ENCODE assay signal across 15 cellular contexts in genomic region chr2:214203744-214204289, GRCh38.
A peak's percentile ranks its signal among the peaks of the same experiment; 100 is the strongest.
DNase-seq lines count a peak whose midpoint lies in the region; ATAC-seq, FAIRE-seq and TF ChIP-seq lines count a peak whose summit lies in the region.
"Had no signal": no experiment of that assay in that cellular context is flagged by ENCODE, and none has a peak within 500 bp of the region (broad histone marks: within the 10 kb centered on the region; RNA-seq: fewer than 3 reads in every experiment).

No MANE protein-coding gene starts in this region.

- peak overlapping the region; percentile 60; the same call in 1 of the 2 replicates for H3K9ac ChIP-seq in BLaER1
- H3K9ac ChIP-seq in GM12878 (ENCODE audit: control insufficient read depth, insufficient read depth, low read length), result no peak overlapping the region
- H3K9ac ChIP-seq in keratinocyte (ENCODE audit: control insufficient read depth, extremely low read depth, insufficient read depth, low read length), result no peak overlapping the region

- in situ Hi-C loops in GM12878 (cut with MboI), result no loop called here

- H3K9me3 ChIP-seq in BLaER1 (no peaks in the 10 kb centered on the region), GM12878 (replicated peaks; ENCODE audit: control insufficient read depth, insufficient read depth, low read length) (no peaks in the 10 kb centered on the region; the same call in 2 of the 3 replicates), keratinocyte (ENCODE audit: control insufficient read depth, low read depth, low read length) (no peaks in the 10 kb centered on the region)

- DNase-seq in GM12878 (ENCODE audit: low read depth, low spot score) (no peak), keratinocyte (ENCODE audit: low read depth, low spot score) (peak; percentile 7), SIG-M5 (lab: John Stamatoyannopoulos, UW) (no peak)
- no peak for DNase-seq in activated naive CD4-positive, alpha-beta T cell treated with anti-CD3 and anti-CD28 coated beads, Interleukin-2, amount 50 U/mL, for 16 hours
- no peak for DNase-seq in activated CD4-positive, alpha-beta T cell treated with anti-CD3 and anti-CD28 coated beads, Interleukin-2, amount 50 U/mL, for 4 hours
- DNase-seq: activated CD4-positive, alpha-beta T cell treated with anti-CD3 and anti-CD28 coated beads for 36 hours; activated naive CD4-positive, alpha-beta T cell treated with anti-CD3 and anti-CD28 coated beads, Interleukin-2, amount 10 ng/mL, durations not matched to agents 7 days and 5 days; dorsolateral prefrontal cortex; left ventricle myocardium inferior; T-helper 17 cell had no signal

- no peak for TF ChIP-seq POLR2A in GM12878 (IDR thresholded peaks at IDR 0.05; ENCODE audit: low read depth, low read length)

- H3K27me3 ChIP-seq in BLaER1, result no peaks in the 10 kb centered on the region
- H3K27me3 ChIP-seq in GM12878 (replicated peaks in 1 of 2; ENCODE audit: control insufficient read depth in 2 of 2, insufficient read depth in 2 of 2, low read length in 1 of 2), result no peaks in the 10 kb centered on the region
- H3K27me3 ChIP-seq in keratinocyte (ENCODE audit: control insufficient read depth, extremely low read depth, insufficient read depth, low read length), result no peaks in the 10 kb centered on the region
- H3K27me3 ChIP-seq: dorsolateral prefrontal cortex had no signal

- H3K4me3 ChIP-seq in BLaER1 (0 out of 2 replicates have a peak overlapping the region, but pooled peaks have one; percentile 28), GM12878 (no peak overlapping the region), keratinocyte (ENCODE audit: control insufficient read depth in 2 of 3, extremely low read depth in 1 of 3, insufficient read depth in 2 of 3, low read depth in 1 of 3, low read length in 3 of 3) (no peak overlapping the region)
- H3K4me3 ChIP-seq: dorsolateral prefrontal cortex, left ventricle myocardium inferior had no signal

- TF ChIP-seq EP300 in GM12878 (IDR thresholded peaks at IDR 0.05; ENCODE audit: borderline replicate concordance in 1 of 2, control insufficient read depth in 1 of 2, low read depth in 2 of 2, low read length in 2 of 2), result no peak

- no peaks in the 10 kb centered on the region for H3K36me3 ChIP-seq in BLaER1
- no peaks in the 10 kb centered on the region for H3K36me3 ChIP-seq in GM12878 (ENCODE audit: control insufficient read depth in 2 of 2, insufficient read depth in 2 of 2, low read length in 1 of 2)
- no peaks in the 10 kb centered on the region for H3K36me3 ChIP-seq in keratinocyte (ENCODE audit: control insufficient read depth in 2 of 2, extremely low read depth in 1 of 2, insufficient read depth in 2 of 2, low read length in 2 of 2)
- H3K36me3 ChIP-seq: left ventricle myocardium inferior had no signal

- FAIRE-seq in GM12878 (lab: Jason Lieb, UNC) (no peak), keratinocyte (lab: Jason Lieb, UNC) (no peak)
- FAIRE-seq: HepG2 had no signal

- H3K9me1 ChIP-seq in keratinocyte (ENCODE audit: control insufficient read depth, extremely low read depth, insufficient read depth, low read length), result no peaks in the 10 kb centered on the region

- ATAC-seq in HG02798 (IDR thresholded peaks at IDR 0.05; ENCODE audit: poor library complexity, unreplicated experiment) (peak; percentile 42), GM12878 (peak; percentile 51), GM19397 (IDR thresholded peaks at IDR 0.05; ENCODE audit: unreplicated experiment) (no peak)
- ATAC-seq: activated CD4-positive, alpha-beta T cell treated with anti-CD3 and anti-CD28 coated beads for 36 hours; HepG2; Right ventricle myocardium inferior; T-helper 17 cell had no signal

- intact Hi-C loops in GM12878 (cut with micrococcal nuclease; ENCODE audit: unreplicated experiment), result no loop called here

- POLR2A ChIA-PET in GM12878 (lab: Charles Lee), result no interaction called here

- dilution Hi-C loops in keratinocyte (cut with MboI; ENCODE audit: extremely low pct_ligation_motif_present, low sequenced_read_pairs), result no loop called here

- TF ChIP-seq CTCF in GM12878 (IDR thresholded peaks at IDR 0.05 in 2 of 3, conservative IDR thresholded peaks at IDR 0.05 in 1 of 3; ENCODE audit: control insufficient read depth in 2 of 3, extremely low read depth in 1 of 3, insufficient read depth in 1 of 3, low read depth in 3 of 3, low read length in 3 of 3) (no peak), keratinocyte (optimal IDR thresholded peaks at IDR 0.05 in 1 of 3, IDR thresholded peaks at IDR 0.05 in 1 of 3, conservative IDR thresholded peaks at IDR 0.05 in 1 of 3; ENCODE audit: extremely low read depth in 1 of 3, insufficient read depth in 2 of 3, low read length in 3 of 3) (no peak)

- no peak for TF ChIP-seq RAD21 in GM12878 (IDR thresholded peaks at IDR 0.05; ENCODE audit: insufficient read depth, low read depth, low read length)

- 18% methylated on average over 5 of the region's 5 CpGs for WGBS in GM12878 (ENCODE audit: insufficient coverage, insufficient replicate concordance, low lambda C conversion rate, missing lambda C conversion rate)

- H3K79me2 ChIP-seq in GM12878 (ENCODE audit: control insufficient read depth, insufficient read depth, low read length) (no peaks in the 10 kb centered on the region), keratinocyte (ENCODE audit: control insufficient read depth, insufficient read depth, low read length) (no peaks in the 10 kb centered on the region)

- H4K20me1 ChIP-seq in BLaER1 (no peaks in the 10 kb centered on the region), GM12878 (ENCODE audit: control insufficient read depth, insufficient read depth) (no peaks in the 10 kb centered on the region), keratinocyte (ENCODE audit: control insufficient read depth, extremely low read depth, insufficient read depth, low read length) (no peaks in the 10 kb centered on the region)

- SMC1A ChIA-PET in GM12878 (lab: Charles Lee; ENCODE audit: uncharacterized antibody, unreplicated experiment), result interaction anchor here (0.7 to 1.4 kb wide), 2 partner anchors 24 to 54 kb away, joined by 3 to 4 read pairs; no protein-coding TSS in a partner anchor

- H3K27ac ChIP-seq in BLaER1 (peak overlapping the region; percentile 77), GM12878 (ENCODE audit: control insufficient read depth, insufficient read depth) (no peak overlapping the region), keratinocyte (ENCODE audit: control insufficient read depth, insufficient read depth, low read length) (no peak overlapping the region)
- H3K27ac ChIP-seq: dorsolateral prefrontal cortex, left ventricle myocardium inferior had no signal

- CTCF ChIA-PET in GM12878 (lab: Yijun Ruan, JAX), result interaction anchor here (1.4 kb wide), 1 partner anchor 22 kb away, joined by 3 read pairs; no protein-coding TSS in a partner anchor

- no TSS peak for BruUV-seq in GM12878 (replicated peaks; lab: Mats Ljungman, UMichigan)

- H3K4me2 ChIP-seq in BLaER1 (peak overlapping the region; percentile 86), GM12878 (ENCODE audit: control insufficient read depth, insufficient read depth) (0 out of 2 replicates have a peak overlapping the region, but pooled peaks have one; percentile 17), keratinocyte (ENCODE audit: control insufficient read depth, extremely low read depth, insufficient read depth, low read depth, low read length) (no peak overlapping the region)

- H3K4me1 ChIP-seq in BLaER1, result peaks cover 21% of the 10 kb centered on the region
- H3K4me1 ChIP-seq in GM12878 (ENCODE audit: control insufficient read depth, insufficient read depth, low read length), result peaks cover 8% of the 10 kb centered on the region
- peaks cover 5% of the 10 kb centered on the region for H3K4me1 ChIP-seq in keratinocyte (ENCODE audit: control insufficient read depth, extremely low read depth, insufficient read depth, low read length)
- H3K4me1 ChIP-seq: left ventricle myocardium inferior had no signal

- RAD21 ChIA-PET in GM12878 (lab: Charles Lee; ENCODE audit: unreplicated experiment), result interaction anchor here (1.7 kb wide), 1 partner anchor 14 kb away, joined by 6 read pairs; no protein-coding TSS in a partner anchor

- no peak overlapping the region; the same call in 1 of the 2 replicates for H2AFZ ChIP-seq in GM12878 (ENCODE audit: control insufficient read depth, low read depth, low read length)
- H2AFZ ChIP-seq in keratinocyte (ENCODE audit: control insufficient read depth, low read length), result peak overlapping the region; percentile 54

TF ChIP-seq in GM12878, 131 proteins besides CTCF, POLR2A, EP300 and RAD21 (continues in another document):
- no peak for TF ChIP-seq REST (IDR thresholded peaks at IDR 0.05; ENCODE audit: low read depth, low read length)
- TF ChIP-seq JUNB (IDR thresholded peaks at IDR 0.05), result no peak
